Comparison of ENCODE assay signal across 23 cellular contexts in the genomic region with DNA sequence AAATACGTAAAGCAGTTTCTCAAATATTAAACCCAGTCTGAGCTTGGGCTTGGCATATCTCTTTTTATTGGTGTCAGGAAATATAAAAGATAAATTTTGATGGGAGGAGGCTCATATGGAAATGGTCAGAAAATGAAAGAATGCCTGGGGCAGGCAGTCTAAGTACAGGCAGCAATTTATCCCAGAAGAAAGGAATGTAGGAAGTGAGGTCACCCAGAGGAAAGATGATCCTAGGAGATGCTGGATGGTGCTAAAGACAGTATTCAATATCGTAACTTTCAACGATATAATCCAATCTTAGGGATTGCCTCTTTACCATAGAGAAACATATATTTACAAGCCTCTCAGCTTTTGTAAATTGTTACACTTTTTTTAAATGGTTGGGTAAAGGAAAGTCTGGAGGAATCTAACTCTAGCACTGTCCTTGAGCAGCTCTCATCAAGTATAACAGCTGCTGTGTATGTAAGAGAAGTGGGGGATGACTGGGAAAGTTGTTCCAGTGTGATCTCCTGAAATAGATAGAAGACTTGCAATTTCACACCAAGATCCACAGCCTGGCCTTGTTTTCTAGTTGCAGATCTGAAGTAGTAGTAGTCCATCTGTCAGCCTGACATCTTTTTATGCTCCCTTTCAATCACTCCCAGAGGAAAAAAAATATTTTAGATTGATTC.
A peak's percentile ranks its signal among the peaks of the same experiment; 100 is the strongest.
DNase-seq lines count a peak whose midpoint lies in the region; TF ChIP-seq lines count a peak whose summit lies in the region.
"Had no signal": no experiment of that assay in that cellular context is flagged by ENCODE, and none has a peak within 500 bp of the region (broad histone marks: within the 10 kb centered on the region; RNA-seq: fewer than 3 reads in every experiment).

No MANE protein-coding gene starts in this region.

- H3K27me3 Mint-ChIP-seq in osteocyte (ENCODE audit: unreplicated experiment): no peaks in the 10 kb centered on the region
- no peaks in the 10 kb centered on the region for H3K27me3 Mint-ChIP-seq in type B pancreatic cell
- peaks cover 6% of the 10 kb centered on the region; the same call in 1 of the 2 replicates for H3K27me3 Mint-ChIP-seq in HFFc6 (ENCODE audit: insufficient read depth)

- H3K27ac Mint-ChIP-seq in osteocyte (ENCODE audit: unreplicated experiment) (peak overlapping the region; percentile 55), type B pancreatic cell (no peak overlapping the region), HFFc6 (no peak overlapping the region)
- H3K27ac Mint-ChIP-seq: activated B cell treated with CpG ODN at 0.5 μM for 24 hours; activated naive CD4-positive, alpha-beta T cell treated with anti-CD3 and anti-CD28 coated beads, Interleukin-2, amount 50 U/mL, for 72 hours; activated T-helper 2 cell treated with anti-CD3 and anti-CD28 coated beads, Interferon-gamma antibody, Interleukin-2, Interleukin-4, amounts not matched to agents 10 μg/mL and 5 μg/mL and 100 μg/mL, durations not matched to agents 14 hours and 24 hours and 36 hours; CD14-positive monocyte; naive thymus-derived CD8-positive, alpha-beta T cell; stimulated activated effector memory CD8-positive, alpha-beta T cell treated with anti-CD3 and anti-CD28 coated beads, Interleukin-12 subunit alpha, Interleukin-12 subunit beta, amount 100 ng/mL, for 72 hours had no signal

- H3K4me1 Mint-ChIP-seq in osteocyte (ENCODE audit: unreplicated experiment) (peaks cover 24% of the 10 kb centered on the region), type B pancreatic cell (ENCODE audit: unreplicated experiment) (peaks cover 15% of the 10 kb centered on the region), HFFc6 (ENCODE audit: low read depth) (no peaks in the 10 kb centered on the region; the same call in 1 of the 2 replicates)
- H3K4me1 Mint-ChIP-seq: activated B cell treated with CpG ODN at 0.5 μM for 24 hours; CD14-positive monocyte; naive thymus-derived CD8-positive, alpha-beta T cell; stimulated activated effector memory CD8-positive, alpha-beta T cell treated with anti-CD3 and anti-CD28 coated beads, Interleukin-12 subunit alpha, Interleukin-12 subunit beta, amount 100 ng/mL, for 72 hours had no signal

- H3K36me3 Mint-ChIP-seq in osteocyte (ENCODE audit: unreplicated experiment) (peaks cover 2% of the 10 kb centered on the region), type B pancreatic cell (no peaks in the 10 kb centered on the region), HFFc6 (ENCODE audit: low read depth) (no peaks in the 10 kb centered on the region)
- H3K36me3 Mint-ChIP-seq: CD14-positive monocyte; stimulated activated effector memory CD8-positive, alpha-beta T cell treated with anti-CD3 and anti-CD28 coated beads, Interleukin-12 subunit alpha, Interleukin-12 subunit beta, amount 100 ng/mL, for 72 hours had no signal

- no peak for TF ChIP-seq CTCF in osteocyte (IDR thresholded peaks at IDR 0.05)
- no peak for TF ChIP-seq CTCF in type B pancreatic cell (conservative IDR thresholded peaks at IDR 0.05)
- TF ChIP-seq CTCF in HFFc6 (IDR thresholded peaks at IDR 0.05): no peak

- H3K4me3 Mint-ChIP-seq in osteocyte (ENCODE audit: unreplicated experiment) (no peak overlapping the region), type B pancreatic cell (no peak overlapping the region), HFFc6 (no peak overlapping the region)
- H3K4me3 Mint-ChIP-seq: activated B cell treated with CpG ODN at 0.5 μM for 24 hours; CD14-positive monocyte; naive thymus-derived CD8-positive, alpha-beta T cell; stimulated activated effector memory CD8-positive, alpha-beta T cell treated with anti-CD3 and anti-CD28 coated beads, Interleukin-12 subunit alpha, Interleukin-12 subunit beta, amount 100 ng/mL, for 72 hours had no signal

- H3K9me3 Mint-ChIP-seq in osteocyte (ENCODE audit: unreplicated experiment) (peaks cover 22% of the 10 kb centered on the region), type B pancreatic cell (peaks cover 5% of the 10 kb centered on the region), HFFc6 (peaks cover 3% of the 10 kb centered on the region)

- peak; percentile 20 for DNase-seq in Daoy (ENCODE audit: low read depth)
- DNase-seq in NCI-H226: peak; percentile 31
- DNase-seq in fibroblast of peridontal ligament (ENCODE audit: extremely low read depth): peak; percentile 35
- no peak for DNase-seq in osteocyte (ENCODE audit: extremely low spot score, unreplicated experiment)
- no peak for DNase-seq in T-helper 1 cell
- no peak for DNase-seq in type B pancreatic cell (ENCODE audit: extremely low spot score, unreplicated experiment)
- DNase-seq in HFFc6: no peak
- DNase-seq: activated B cell treated with CpG ODN at 0.5 μM for 24 hours; activated CD4-positive, alpha-beta T cell treated with anti-CD3 and anti-CD28 coated beads, Interleukin-2, amount 50 U/mL, for 4 hours; central memory CD4-positive, alpha-beta T cell; dermis blood vessel endothelial cell; head of caudate nucleus; naive thymus-derived CD8-positive, alpha-beta T cell; NCI-H1417 treated with DMSO at 0.1 percent for 48 hours; NCI-H2107; NCI-H69; RPMI8226; stimulated activated CD4-positive, alpha-beta T cell treated with anti-CD3 and anti-CD28 coated beads, Interleukin-2, amount 100 ng/mL, for 48 hours; T-helper 9 cell had no signal

Comparison
In these comparisons a context has a peak if more than half of its experiments do, and no peak if none do; other contexts are left out.
1. DNase-seq: peak in Daoy (single experiment), NCI-H226 (single experiment) and fibroblast of peridontal ligament (single experiment); none in osteocyte (single experiment), T-helper 1 cell (0 of 5), type B pancreatic cell (single experiment) and HFFc6 (single experiment).